26 cellular contexts compared by ENCODE assay signal in genomic region chr3:41138601-41139000, GRCh38.
"Had no signal": no experiment of that assay in that cellular context is flagged by ENCODE, and none has a peak within 500 bp of the region (broad histone marks: within the 10 kb centered on the region; RNA-seq: fewer than 3 reads in every experiment).

No MANE protein-coding gene starts in this region.

- H3K4me1 Mint-ChIP-seq: activated CD8-positive, alpha-beta memory T cell treated with anti-CD3 and anti-CD28 coated beads, Interleukin-2, amount 10 ng/mL, durations not matched to agents 7 days and 5 days had no signal

- H3K36me3 Mint-ChIP-seq: activated CD8-positive, alpha-beta memory T cell treated with anti-CD3 and anti-CD28 coated beads, Interleukin-2, amount 10 ng/mL, durations not matched to agents 7 days and 5 days; activated naive CD4-positive, alpha-beta T cell treated with anti-CD3 and anti-CD28 coated beads, Interleukin-2, amount 50 U/mL, for 72 hours; brain had no signal

- H3K27ac ChIP-seq: ascending aorta, cardiac muscle cell, Peyer's patch, SJSA1 had no signal

- ATAC-seq: activated CD4-positive, CD25-positive, alpha-beta regulatory T cell treated with anti-CD3 and anti-CD28 coated beads, Interleukin-2, amount 50 U/mL, for 24 hours; activated CD8-positive, alpha-beta memory T cell treated with anti-CD3 and anti-CD28 coated beads, Interleukin-2, amount 10 ng/mL, durations not matched to agents 7 days and 5 days; activated naive CD4-positive, alpha-beta T cell treated with anti-CD3 and anti-CD28 coated beads, Interleukin-2, amount 50 U/mL, for 72 hours; activated naive CD8-positive, alpha-beta T cell treated with anti-CD3 and anti-CD28 coated beads, Interleukin-2, amount 50 U/mL, for 24 hours; SK-N-SH treated with all-trans-retinoic acid at 6 μM for 48 hours had no signal

- H3K9me3 Mint-ChIP-seq: activated naive CD4-positive, alpha-beta T cell treated with anti-CD3 and anti-CD28 coated beads, Interleukin-2, amount 50 U/mL, for 72 hours; activated naive CD8-positive, alpha-beta T cell treated with anti-CD3 and anti-CD28 coated beads, Interleukin-2, amount 50 U/mL, for 24 hours; activated T-cell treated with anti-CD3 and anti-CD28 coated beads, Interleukin-2, amount 50 U/mL, for 24 hours; activated T-helper 1 cell treated with anti-CD3 and anti-CD28 coated beads, Interleukin-12 subunit alpha, Interleukin-12 subunit beta, Interleukin-2, Interleukin-4 antibody, amounts not matched to agents 30 ng/mL and 10 ng/mL and 1 ng/mL, durations not matched to agents 14 hours and 24 hours and 36 hours had no signal

- H3K36me3 ChIP-seq: ascending aorta, cardiac muscle cell, Peyer's patch, SJSA1 had no signal

- H3K9me3 ChIP-seq: ascending aorta, Peyer's patch, SJSA1 had no signal

- H3K27me3 ChIP-seq: ascending aorta, cardiac muscle cell, Peyer's patch, SJSA1 had no signal

- H3K27me3 Mint-ChIP-seq: activated T-cell treated with anti-CD3 and anti-CD28 coated beads, Interleukin-2, amount 50 U/mL, for 24 hours had no signal

- H3K4me3 Mint-ChIP-seq: activated CD8-positive, alpha-beta memory T cell treated with anti-CD3 and anti-CD28 coated beads, Interleukin-2, amount 10 ng/mL, durations not matched to agents 7 days and 5 days; activated naive CD8-positive, alpha-beta T cell treated with anti-CD3 and anti-CD28 coated beads, Interleukin-2, amount 50 U/mL, for 24 hours; activated T-cell treated with anti-CD3 and anti-CD28 coated beads, Interleukin-2, amount 50 U/mL, for 24 hours; activated T-helper 1 cell treated with anti-CD3 and anti-CD28 coated beads, Interleukin-12 subunit alpha, Interleukin-12 subunit beta, Interleukin-2, Interleukin-4 antibody, amounts not matched to agents 30 ng/mL and 10 ng/mL and 1 ng/mL, durations not matched to agents 14 hours and 24 hours and 36 hours; brain had no signal

- H3K4me3 ChIP-seq: ascending aorta, cardiac muscle cell, Peyer's patch, SJSA1 had no signal

- H3K27ac Mint-ChIP-seq: activated CD8-positive, alpha-beta memory T cell treated with anti-CD3 and anti-CD28 coated beads, Interleukin-2, amount 10 ng/mL, durations not matched to agents 7 days and 5 days; activated naive CD4-positive, alpha-beta T cell treated with anti-CD3 and anti-CD28 coated beads, Interleukin-2, amount 50 U/mL, for 72 hours; activated naive CD8-positive, alpha-beta T cell treated with anti-CD3 and anti-CD28 coated beads, Interleukin-2, amount 50 U/mL, for 24 hours; activated T-cell treated with anti-CD3 and anti-CD28 coated beads, Interleukin-2, amount 50 U/mL, for 24 hours; activated T-helper 1 cell treated with anti-CD3 and anti-CD28 coated beads, Interleukin-12 subunit alpha, Interleukin-12 subunit beta, Interleukin-2, Interleukin-4 antibody, amounts not matched to agents 30 ng/mL and 10 ng/mL and 1 ng/mL, durations not matched to agents 14 hours and 24 hours and 36 hours had no signal

- DNase-seq: activated CD4-positive, alpha-beta T cell treated with anti-CD3 and anti-CD28 coated beads for 48 hours; activated CD4-positive, alpha-beta T cell treated with anti-CD3 and anti-CD28 coated beads, Interleukin-2, amount 50 U/mL, for 4 hours; activated CD8-positive, alpha-beta memory T cell treated with anti-CD3 and anti-CD28 coated beads, Interleukin-2, amount 10 ng/mL, durations not matched to agents 7 days and 5 days; activated effector memory CD4-positive, alpha-beta T cell treated with anti-CD3 and anti-CD28 coated beads, Interleukin-2, amount 50 U/mL, for 16 hours; activated naive CD4-positive, alpha-beta T cell treated with Interleukin-2 at 50 U/mL for 16 hours; activated naive CD8-positive, alpha-beta T cell treated with anti-CD3 and anti-CD28 coated beads, Interleukin-2, amount 50 U/mL, for 24 hours; activated T-cell treated with anti-CD3 and anti-CD28 coated beads, Interleukin-2, amount 50 U/mL, for 24 hours; amniotic stem cell; Karpas-422; MM.1S; NCI-H1105; NCI-H1436; NCI-H1694 treated with DMSO at 0.1 percent for 48 hours; NCI-H2081 treated with DMSO at 0.1 percent for 48 hours; NCI-H446; Peyer's patch; SHP77; SW 1271 had no signal

- H3K4me1 ChIP-seq: ascending aorta, Peyer's patch, SJSA1 had no signal
